ENCODE assay signal across 2 cellular contexts in genomic region chr2:219157396-219157795, GRCh38.
TF ChIP-seq lines count a peak whose summit lies in the region.

No MANE protein-coding gene starts in this region.

TF ChIP-seq in GM23338, 12 proteins besides CTCF, POLR2A, EP300 and RAD21:
- TF ChIP-seq EZH2phosphoT487 (IDR thresholded peaks at IDR 0.05; ENCODE audit: unreplicated experiment) (no peak), CREB1 (CRISPR knock-in tag; IDR thresholded peaks at IDR 0.05; ENCODE audit: low read depth) (no peak), STAT1 (IDR thresholded peaks at IDR 0.05; ENCODE audit: unreplicated experiment) (no peak)

TF ChIP-seq in IMR-90, 13 proteins besides CTCF, POLR2A, EP300 and RAD21:
- TF ChIP-seq RFX5 (IDR thresholded peaks at IDR 0.05; ENCODE audit: low read depth, low read length): no peak
- TF ChIP-seq FOS (IDR thresholded peaks at IDR 0.05; ENCODE audit: low read depth, low read length): no peak
TF ChIP-seq in IMR-90: peak in this region for 0.
